18 cellular contexts compared by ENCODE assay signal in genomic region chr12:115697341-115697740, GRCh38.
DNase-seq lines count a peak whose midpoint lies in the region; ATAC-seq and TF ChIP-seq lines count a peak whose summit lies in the region.
"Had no signal": no experiment of that assay in that cellular context is flagged by ENCODE, and none has a peak within 500 bp of the region (broad histone marks: within the 10 kb centered on the region; RNA-seq: fewer than 3 reads in every experiment).

No MANE protein-coding gene starts in this region.

- DNase-seq in DMS153 (lab: John Stamatoyannopoulos, UW), result peak; percentile 93
- DNase-seq in NCI-H1436 treated with DMSO at 0.1 percent for 48 hours (lab: John Stamatoyannopoulos, UW), result peak; percentile 46
- peak; percentile 96 for DNase-seq in NCI-H510A treated with DMSO at 0.1 percent for 48 hours (lab: John Stamatoyannopoulos, UW)
- peak; percentile 74 for DNase-seq in left kidney (ENCODE audit: low read depth, low spot score)
- no peak for DNase-seq in anterior cingulate cortex (lab: John Stamatoyannopoulos, UW)
- no peak for DNase-seq in body of pancreas
- DNase-seq in SKM-1 (lab: John Stamatoyannopoulos, UW; ENCODE audit: unreplicated experiment), result no peak
- no peak for DNase-seq in stimulated activated CD4-positive, alpha-beta T cell treated with anti-CD3 and anti-CD28 coated beads, Interleukin-4, amount 100 ng/mL, for 24 hours
- DNase-seq: activated CD4-positive, alpha-beta T cell treated with anti-CD3 and anti-CD28 coated beads for 1 hour; activated naive CD8-positive, alpha-beta T cell treated with anti-CD3 and anti-CD28 coated beads, Interleukin-2, amount 10 ng/mL, durations not matched to agents 7 days and 5 days; C1 segment of cervical spinal cord; foreskin keratinocyte; kidney glomerular epithelial cell; NCI-H1694 treated with DMSO at 0.1 percent for 48 hours; stimulated activated naive B cell treated with anti-CD40 and anti-IgM and Interleukin-4, amounts not matched to agents 10 μg/mL and 1 μg/mL and 100 μg/mL, for 72 hours; T-helper 9 cell had no signal

- H3K27me3 ChIP-seq in body of pancreas, result no peaks in the 10 kb centered on the region
- H3K27me3 ChIP-seq: foreskin keratinocyte, tibial nerve had no signal

- intact Hi-C loops in body of pancreas (cut with DNase I), result no loop called here

- no peaks in the 10 kb centered on the region for H3K4me1 ChIP-seq in body of pancreas
- H3K4me1 ChIP-seq: A549, foreskin keratinocyte, tibial nerve had no signal

- 27 to 44% methylated on average over 5 of the region's 5 CpGs for WGBS in body of pancreas, 2 donors

- no peaks in the 10 kb centered on the region for H3K9me3 ChIP-seq in body of pancreas
- H3K9me3 ChIP-seq: A549, tibial nerve had no signal

- H3K36me3 ChIP-seq in body of pancreas (replicated peaks in 1 of 2; ENCODE audit: insufficient read depth in 1 of 2, low read depth in 2 of 2), result no peaks in the 10 kb centered on the region
- H3K36me3 ChIP-seq: tibial nerve had no signal

- H3K27ac ChIP-seq in body of pancreas, result no peak overlapping the region
- H3K27ac ChIP-seq: A549, foreskin keratinocyte, tibial nerve had no signal

- TF ChIP-seq POLR2A in body of pancreas (IDR thresholded peaks at IDR 0.05), result no peak

- no peak for TF ChIP-seq CTCF in body of pancreas (IDR thresholded peaks at IDR 0.05)

- H3K4me3 ChIP-seq in body of pancreas, result no peak overlapping the region
- H3K4me3 ChIP-seq: A549, tibial nerve had no signal

- no peak for ATAC-seq in body of pancreas
- ATAC-seq: A549; foreskin keratinocyte; stimulated activated naive B cell treated with anti-CD40 and anti-IgM and Interleukin-4, amounts not matched to agents 10 μg/mL and 1 μg/mL and 100 μg/mL, for 72 hours had no signal

Comparison
In these comparisons a context has a peak if more than half of its experiments do, and no peak if none do; other contexts are left out.
1. DNase-seq: peak in DMS153 (single experiment), NCI-H1436 treated with DMSO at 0.1 percent for 48 hours (single experiment), NCI-H510A treated with DMSO at 0.1 percent for 48 hours (single experiment) and left kidney (single experiment); none in anterior cingulate cortex (0 of 58), body of pancreas (0 of 4), SKM-1 (single experiment) and stimulated activated CD4-positive, alpha-beta T cell treated with anti-CD3 and anti-CD28 coated beads, Interleukin-4, amount 100 ng/mL, for 24 hours (single experiment).